Comparison of ENCODE assay signal across 1 cellular context in genomic region chr3:42031808-42032475, GRCh38.
TF ChIP-seq lines count a peak whose summit lies in the region.

No MANE protein-coding gene starts in this region.

TF ChIP-seq in GM23338, 12 proteins besides CTCF, POLR2A, EP300 and RAD21 (continued from another document):
- TF ChIP-seq ZNF462 (CRISPR knock-in tag; IDR thresholded peaks at IDR 0.05) = no peak
